1 cellular context compared by ENCODE assay signal in genomic region chr15:45386420-45386819, GRCh38.
TF ChIP-seq lines count a peak whose summit lies in the region.

No MANE protein-coding gene starts in this region.

TF ChIP-seq in HepG2, 621 proteins besides CTCF, POLR2A, EP300 and RAD21 (continued from another document):
- TF ChIP-seq ZBTB10 (CRISPR knock-in tag; IDR thresholded peaks at IDR 0.05; ENCODE audit: borderline replicate concordance) (no peak), ZC3H13 (CRISPR knock-in tag; IDR thresholded peaks at IDR 0.05) (no peak), SIX4 (CRISPR knock-in tag; IDR thresholded peaks at IDR 0.05) (no peak), ZNF432 (CRISPR knock-in tag; IDR thresholded peaks at IDR 0.05; ENCODE audit: borderline replicate concordance) (no peak), ZNF557 (CRISPR knock-in tag; IDR thresholded peaks at IDR 0.05) (no peak), ZNF362 (CRISPR knock-in tag; IDR thresholded peaks at IDR 0.05; ENCODE audit: borderline replicate concordance) (no peak), ZBED4 (CRISPR knock-in tag; IDR thresholded peaks at IDR 0.05; ENCODE audit: borderline replicate concordance) (no peak), ZNF609 (CRISPR knock-in tag; IDR thresholded peaks at IDR 0.05; ENCODE audit: borderline replicate concordance) (no peak), ZNF724P (CRISPR knock-in tag; IDR thresholded peaks at IDR 0.05; ENCODE audit: borderline replicate concordance) (no peak), MEF2D (CRISPR knock-in tag; IDR thresholded peaks at IDR 0.05) (no peak), ZNF574 (CRISPR knock-in tag; IDR thresholded peaks at IDR 0.05) (no peak), ZNF577 (CRISPR knock-in tag; IDR thresholded peaks at IDR 0.05; ENCODE audit: borderline replicate concordance, low read depth) (no peak), EHMT2 (IDR thresholded peaks at IDR 0.05; ENCODE audit: borderline replicate concordance, low read depth, low read length) (no peak), ZNF552 (CRISPR knock-in tag; IDR thresholded peaks at IDR 0.05; ENCODE audit: borderline replicate concordance) (no peak), ZNF614 (CRISPR knock-in tag; IDR thresholded peaks at IDR 0.05; ENCODE audit: borderline replicate concordance) (no peak), ZFP37 (CRISPR knock-in tag; IDR thresholded peaks at IDR 0.05; ENCODE audit: borderline replicate concordance) (no peak), MXI1 (IDR thresholded peaks at IDR 0.05; ENCODE audit: borderline replicate concordance, low read depth, low read length) (no peak), KLF16 (CRISPR knock-in tag; IDR thresholded peaks at IDR 0.05) (no peak), ZFX (CRISPR knock-in tag; IDR thresholded peaks at IDR 0.05; ENCODE audit: low read depth) (no peak)
